In genomic region chr5:53481887-53482716, GRCh38 we compare ENCODE assay signal across 1 cellular context.
TF ChIP-seq lines count a peak whose summit lies in the region.

No MANE protein-coding gene starts in this region.

TF ChIP-seq in HepG2, 621 proteins besides CTCF, POLR2A, EP300 and RAD21 (continued from another document and continues in another):
- TF ChIP-seq, protein P1, sequence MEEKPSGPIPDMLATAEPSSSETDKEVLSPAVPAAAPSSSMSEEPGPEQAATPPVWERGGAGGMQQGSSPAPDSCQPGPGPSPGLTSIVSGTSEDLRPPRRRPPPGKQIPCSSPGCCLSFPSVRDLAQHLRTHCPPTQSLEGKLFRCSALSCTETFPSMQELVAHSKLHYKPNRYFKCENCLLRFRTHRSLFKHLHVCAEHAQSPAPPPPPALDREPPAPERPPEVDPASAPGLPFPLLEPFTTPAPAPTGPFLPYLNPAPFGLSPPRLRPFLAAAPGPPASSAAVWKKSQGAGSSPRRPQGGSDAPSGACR (CRISPR knock-in tag; IDR thresholded peaks at IDR 0.05) = no peak
- TF ChIP-seq NBN (conservative IDR thresholded peaks at IDR 0.05) (no peak), ZNF562 (CRISPR knock-in tag; IDR thresholded peaks at IDR 0.05; ENCODE audit: borderline replicate concordance) (no peak), AGO2 (optimal IDR thresholded peaks at IDR 0.05; ENCODE audit: low read depth, low read length) (peak; percentile 85), ZNF557 (CRISPR knock-in tag; IDR thresholded peaks at IDR 0.05) (no peak), ZNF619 (CRISPR knock-in tag; IDR thresholded peaks at IDR 0.05) (no peak), CCDC6 (CRISPR knock-in tag; IDR thresholded peaks at IDR 0.05) (peak; percentile 56; the same call in 1 of the 2 replicates), ZNF350 (CRISPR knock-in tag; IDR thresholded peaks at IDR 0.05; ENCODE audit: borderline replicate concordance, low read depth) (0 out of 2 replicates have a peak, but pooled peaks have one; percentile 26), ZFP36 (IDR thresholded peaks at IDR 0.05; ENCODE audit: borderline replicate concordance, low read depth, low read length, partially characterized antibody) (no peak), ZNF232 (CRISPR knock-in tag; IDR thresholded peaks at IDR 0.05; ENCODE audit: borderline replicate concordance) (no peak), SMARCE1 (IDR thresholded peaks at IDR 0.05; ENCODE audit: borderline replicate concordance) (no peak), GMEB2 (CRISPR knock-in tag; IDR thresholded peaks at IDR 0.05; ENCODE audit: low read depth) (no peak), TBX3 (IDR thresholded peaks at IDR 0.05; ENCODE audit: borderline replicate concordance) (no peak), TRIM22 (IDR thresholded peaks at IDR 0.05) (no peak), YEATS4 (CRISPR knock-in tag; IDR thresholded peaks at IDR 0.05; ENCODE audit: borderline replicate concordance) (0 out of 2 replicates have a peak, but pooled peaks have one; percentile 22), ATM (IDR thresholded peaks at IDR 0.05; ENCODE audit: borderline replicate concordance) (no peak), POLR2G (IDR thresholded peaks at IDR 0.05; ENCODE audit: low read depth, low read length) (no peak), ARNTL (CRISPR knock-in tag; IDR thresholded peaks at IDR 0.05) (0 out of 2 replicates have a peak, but pooled peaks have one; percentile 13), CHD2 (IDR thresholded peaks at IDR 0.05; ENCODE audit: low read depth, low read length) (peak; percentile 54; the same call in 1 of the 2 replicates), MBD4 (IDR thresholded peaks at IDR 0.05; ENCODE audit: borderline replicate concordance, low read length) (0 out of 2 replicates have a peak, but pooled peaks have one; percentile 66), MTF1 (CRISPR knock-in tag; IDR thresholded peaks at IDR 0.05) (no peak), CENPT (CRISPR knock-in tag; IDR thresholded peaks at IDR 0.05; ENCODE audit: low read depth) (no peak), ZNF501 (CRISPR knock-in tag; IDR thresholded peaks at IDR 0.05) (0 out of 2 replicates have a peak, but pooled peaks have one; percentile 30), ZNF12 (CRISPR knock-in tag; IDR thresholded peaks at IDR 0.05) (peak; percentile 38; the same call in 1 of the 2 replicates), SMARCC2 (IDR thresholded peaks at IDR 0.05) (no peak), ZNF564 (CRISPR knock-in tag; IDR thresholded peaks at IDR 0.05) (peak; percentile 30; the same call in 1 of the 2 replicates), ZNF263 (CRISPR knock-in tag; IDR thresholded peaks at IDR 0.05) (no peak), SIN3B (IDR thresholded peaks at IDR 0.05; ENCODE audit: low read length) (no peak), HNRNPL (IDR thresholded peaks at IDR 0.05; ENCODE audit: low read depth, low read length) (peak; percentile 90), RFX3 (CRISPR knock-in tag; IDR thresholded peaks at IDR 0.05) (no peak), IKZF4 (CRISPR knock-in tag; IDR thresholded peaks at IDR 0.05; ENCODE audit: borderline replicate concordance, low read depth, not compliant biosample characterization) (no peak), TAF15 (IDR thresholded peaks at IDR 0.05; ENCODE audit: low read depth, low read length, poor library complexity, severe bottlenecking) (peak; percentile 48), ZNF878 (CRISPR knock-in tag; IDR thresholded peaks at IDR 0.05) (no peak), SNRNP70 (IDR thresholded peaks at IDR 0.05; ENCODE audit: low read depth, low read length) (no peak), ZNF772 (CRISPR knock-in tag; IDR thresholded peaks at IDR 0.05) (no peak), ZNF879 (CRISPR knock-in tag; IDR thresholded peaks at IDR 0.05) (no peak), ZBTB42 (CRISPR knock-in tag; IDR thresholded peaks at IDR 0.05) (no peak), KLF13 (CRISPR knock-in tag; IDR thresholded peaks at IDR 0.05) (no peak), ZMYM4 (CRISPR knock-in tag; IDR thresholded peaks at IDR 0.05) (0 out of 2 replicates have a peak, but pooled peaks have one; percentile 8), ZNF441 (CRISPR knock-in tag; IDR thresholded peaks at IDR 0.05; ENCODE audit: borderline replicate concordance) (no peak), ZNF660 (CRISPR knock-in tag; IDR thresholded peaks at IDR 0.05; ENCODE audit: borderline replicate concordance, low read depth) (no peak), ZFY (CRISPR knock-in tag; IDR thresholded peaks at IDR 0.05) (peak; percentile 65), KDM5A (IDR thresholded peaks at IDR 0.05; ENCODE audit: borderline replicate concordance, low read length) (0 out of 2 replicates have a peak, but pooled peaks have one; percentile 7), ZNF687 (CRISPR knock-in tag; IDR thresholded peaks at IDR 0.05) (peak; percentile 42; the same call in 1 of the 2 replicates), PLRG1 (conservative IDR thresholded peaks at IDR 0.05) (no peak), FOXK2 (IDR thresholded peaks at IDR 0.05) (no peak), ZFP82 (CRISPR knock-in tag; IDR thresholded peaks at IDR 0.05; ENCODE audit: borderline replicate concordance) (0 out of 2 replicates have a peak, but pooled peaks have one; percentile 2)
- TF ChIP-seq, protein P2, sequence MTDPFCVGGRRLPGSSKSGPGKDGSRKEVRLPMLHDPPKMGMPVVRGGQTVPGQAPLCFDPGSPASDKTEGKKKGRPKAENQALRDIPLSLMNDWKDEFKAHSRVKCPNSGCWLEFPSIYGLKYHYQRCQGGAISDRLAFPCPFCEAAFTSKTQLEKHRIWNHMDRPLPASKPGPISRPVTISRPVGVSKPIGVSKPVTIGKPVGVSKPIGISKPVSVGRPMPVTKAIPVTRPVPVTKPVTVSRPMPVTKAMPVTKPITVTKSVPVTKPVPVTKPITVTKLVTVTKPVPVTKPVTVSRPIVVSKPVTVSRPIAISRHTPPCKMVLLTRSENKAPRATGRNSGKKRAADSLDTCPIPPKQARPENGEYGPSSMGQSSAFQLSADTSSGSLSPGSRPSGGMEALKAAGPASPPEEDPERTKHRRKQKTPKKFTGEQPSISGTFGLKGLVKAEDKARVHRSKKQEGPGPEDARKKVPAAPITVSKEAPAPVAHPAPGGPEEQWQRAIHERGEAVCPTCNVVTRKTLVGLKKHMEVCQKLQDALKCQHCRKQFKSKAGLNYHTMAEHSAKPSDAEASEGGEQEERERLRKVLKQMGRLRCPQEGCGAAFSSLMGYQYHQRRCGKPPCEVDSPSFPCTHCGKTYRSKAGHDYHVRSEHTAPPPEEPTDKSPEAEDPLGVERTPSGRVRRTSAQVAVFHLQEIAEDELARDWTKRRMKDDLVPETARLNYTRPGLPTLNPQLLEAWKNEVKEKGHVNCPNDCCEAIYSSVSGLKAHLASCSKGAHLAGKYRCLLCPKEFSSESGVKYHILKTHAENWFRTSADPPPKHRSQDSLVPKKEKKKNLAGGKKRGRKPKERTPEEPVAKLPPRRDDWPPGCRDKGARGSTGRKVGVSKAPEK (CRISPR knock-in tag; IDR thresholded peaks at IDR 0.05; ENCODE audit: borderline replicate concordance) = no peak
- TF ChIP-seq, protein P3, sequence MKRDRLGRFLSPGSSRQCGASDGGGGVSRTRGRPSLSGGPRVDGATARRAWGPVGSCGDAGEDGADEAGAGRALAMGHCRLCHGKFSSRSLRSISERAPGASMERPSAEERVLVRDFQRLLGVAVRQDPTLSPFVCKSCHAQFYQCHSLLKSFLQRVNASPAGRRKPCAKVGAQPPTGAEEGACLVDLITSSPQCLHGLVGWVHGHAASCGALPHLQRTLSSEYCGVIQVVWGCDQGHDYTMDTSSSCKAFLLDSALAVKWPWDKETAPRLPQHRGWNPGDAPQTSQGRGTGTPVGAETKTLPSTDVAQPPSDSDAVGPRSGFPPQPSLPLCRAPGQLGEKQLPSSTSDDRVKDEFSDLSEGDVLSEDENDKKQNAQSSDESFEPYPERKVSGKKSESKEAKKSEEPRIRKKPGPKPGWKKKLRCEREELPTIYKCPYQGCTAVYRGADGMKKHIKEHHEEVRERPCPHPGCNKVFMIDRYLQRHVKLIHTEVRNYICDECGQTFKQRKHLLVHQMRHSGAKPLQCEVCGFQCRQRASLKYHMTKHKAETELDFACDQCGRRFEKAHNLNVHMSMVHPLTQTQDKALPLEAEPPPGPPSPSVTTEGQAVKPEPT (CRISPR knock-in tag; IDR thresholded peaks at IDR 0.05; ENCODE audit: low read depth) = no peak
- TF ChIP-seq, protein P4, sequence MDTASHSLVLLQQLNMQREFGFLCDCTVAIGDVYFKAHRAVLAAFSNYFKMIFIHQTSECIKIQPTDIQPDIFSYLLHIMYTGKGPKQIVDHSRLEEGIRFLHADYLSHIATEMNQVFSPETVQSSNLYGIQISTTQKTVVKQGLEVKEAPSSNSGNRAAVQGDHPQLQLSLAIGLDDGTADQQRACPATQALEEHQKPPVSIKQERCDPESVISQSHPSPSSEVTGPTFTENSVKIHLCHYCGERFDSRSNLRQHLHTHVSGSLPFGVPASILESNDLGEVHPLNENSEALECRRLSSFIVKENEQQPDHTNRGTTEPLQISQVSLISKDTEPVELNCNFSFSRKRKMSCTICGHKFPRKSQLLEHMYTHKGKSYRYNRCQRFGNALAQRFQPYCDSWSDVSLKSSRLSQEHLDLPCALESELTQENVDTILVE (CRISPR knock-in tag; IDR thresholded peaks at IDR 0.05) = no peak
- TF ChIP-seq, protein P5, sequence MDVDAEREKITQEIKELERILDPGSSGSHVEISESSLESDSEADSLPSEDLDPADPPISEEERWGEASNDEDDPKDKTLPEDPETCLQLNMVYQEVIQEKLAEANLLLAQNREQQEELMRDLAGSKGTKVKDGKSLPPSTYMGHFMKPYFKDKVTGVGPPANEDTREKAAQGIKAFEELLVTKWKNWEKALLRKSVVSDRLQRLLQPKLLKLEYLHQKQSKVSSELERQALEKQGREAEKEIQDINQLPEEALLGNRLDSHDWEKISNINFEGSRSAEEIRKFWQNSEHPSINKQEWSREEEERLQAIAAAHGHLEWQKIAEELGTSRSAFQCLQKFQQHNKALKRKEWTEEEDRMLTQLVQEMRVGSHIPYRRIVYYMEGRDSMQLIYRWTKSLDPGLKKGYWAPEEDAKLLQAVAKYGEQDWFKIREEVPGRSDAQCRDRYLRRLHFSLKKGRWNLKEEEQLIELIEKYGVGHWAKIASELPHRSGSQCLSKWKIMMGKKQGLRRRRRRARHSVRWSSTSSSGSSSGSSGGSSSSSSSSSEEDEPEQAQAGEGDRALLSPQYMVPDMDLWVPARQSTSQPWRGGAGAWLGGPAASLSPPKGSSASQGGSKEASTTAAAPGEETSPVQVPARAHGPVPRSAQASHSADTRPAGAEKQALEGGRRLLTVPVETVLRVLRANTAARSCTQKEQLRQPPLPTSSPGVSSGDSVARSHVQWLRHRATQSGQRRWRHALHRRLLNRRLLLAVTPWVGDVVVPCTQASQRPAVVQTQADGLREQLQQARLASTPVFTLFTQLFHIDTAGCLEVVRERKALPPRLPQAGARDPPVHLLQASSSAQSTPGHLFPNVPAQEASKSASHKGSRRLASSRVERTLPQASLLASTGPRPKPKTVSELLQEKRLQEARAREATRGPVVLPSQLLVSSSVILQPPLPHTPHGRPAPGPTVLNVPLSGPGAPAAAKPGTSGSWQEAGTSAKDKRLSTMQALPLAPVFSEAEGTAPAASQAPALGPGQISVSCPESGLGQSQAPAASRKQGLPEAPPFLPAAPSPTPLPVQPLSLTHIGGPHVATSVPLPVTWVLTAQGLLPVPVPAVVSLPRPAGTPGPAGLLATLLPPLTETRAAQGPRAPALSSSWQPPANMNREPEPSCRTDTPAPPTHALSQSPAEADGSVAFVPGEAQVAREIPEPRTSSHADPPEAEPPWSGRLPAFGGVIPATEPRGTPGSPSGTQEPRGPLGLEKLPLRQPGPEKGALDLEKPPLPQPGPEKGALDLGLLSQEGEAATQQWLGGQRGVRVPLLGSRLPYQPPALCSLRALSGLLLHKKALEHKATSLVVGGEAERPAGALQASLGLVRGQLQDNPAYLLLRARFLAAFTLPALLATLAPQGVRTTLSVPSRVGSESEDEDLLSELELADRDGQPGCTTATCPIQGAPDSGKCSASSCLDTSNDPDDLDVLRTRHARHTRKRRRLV (CRISPR knock-in tag; IDR thresholded peaks at IDR 0.05) = no peak
